8 cellular contexts compared by ENCODE assay signal in the genomic region with DNA sequence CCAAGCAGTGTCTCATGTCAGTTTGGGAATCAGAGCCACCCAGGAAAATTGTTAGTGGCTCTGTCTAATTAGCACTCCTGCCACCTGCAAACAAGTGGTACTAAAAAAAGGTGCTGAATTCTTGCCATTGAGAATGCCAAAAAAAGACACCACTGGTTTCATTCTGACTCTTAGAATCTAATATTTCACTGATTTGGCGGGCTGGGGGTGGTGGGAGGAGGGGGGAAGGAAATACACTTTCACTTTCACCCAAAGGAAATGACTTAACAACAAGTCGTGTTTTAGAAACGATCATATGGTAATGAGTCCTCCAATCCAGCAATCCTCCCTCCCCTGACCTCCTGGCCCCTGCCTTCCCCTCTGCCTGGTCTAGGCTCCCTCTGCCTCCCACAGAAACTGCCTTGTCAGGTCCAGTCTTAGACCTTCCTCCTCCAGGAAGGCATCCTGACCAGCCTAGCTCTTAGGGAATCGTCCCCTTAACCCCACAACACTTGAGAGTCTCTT. TPM values are rescaled to one million over a fixed set of nuclear protein-coding genes. Genes with fewer than 3 reads are reported as not detected.
DNase-seq lines count a peak whose midpoint lies in the region; ATAC-seq and TF ChIP-seq lines count a peak whose summit lies in the region.

No MANE protein-coding gene starts in this region.

- H3K4me3 Mint-ChIP-seq in activated naive CD4-positive, alpha-beta T cell treated with anti-CD3 and anti-CD28 coated beads for 36 hours = peak overlapping the region; percentile 68
- H3K4me3 Mint-ChIP-seq in osteocyte (ENCODE audit: unreplicated experiment) = no peak overlapping the region

- H3K27me3 Mint-ChIP-seq in activated naive CD4-positive, alpha-beta T cell treated with anti-CD3 and anti-CD28 coated beads for 36 hours (ENCODE audit: low read depth) = peaks cover 12% of the 10 kb centered on the region
- peaks cover 13% of the 10 kb centered on the region for H3K27me3 Mint-ChIP-seq in osteocyte (ENCODE audit: unreplicated experiment)

- H3K36me3 Mint-ChIP-seq in activated naive CD4-positive, alpha-beta T cell treated with anti-CD3 and anti-CD28 coated beads for 36 hours (ENCODE audit: low read depth) = no peaks in the 10 kb centered on the region
- no peaks in the 10 kb centered on the region for H3K36me3 Mint-ChIP-seq in osteocyte (ENCODE audit: unreplicated experiment)

- peaks cover 25% of the 10 kb centered on the region for H3K4me1 Mint-ChIP-seq in activated naive CD4-positive, alpha-beta T cell treated with anti-CD3 and anti-CD28 coated beads for 36 hours (ENCODE audit: low read depth)
- H3K4me1 Mint-ChIP-seq in osteocyte (ENCODE audit: unreplicated experiment) = peaks cover 12% of the 10 kb centered on the region

- no peaks in the 10 kb centered on the region for H3K9me3 Mint-ChIP-seq in activated naive CD4-positive, alpha-beta T cell treated with anti-CD3 and anti-CD28 coated beads for 36 hours
- H3K9me3 Mint-ChIP-seq in osteocyte (ENCODE audit: unreplicated experiment) = no peaks in the 10 kb centered on the region

- peak; percentile 41 for ATAC-seq in GM21528 (IDR thresholded peaks at IDR 0.05; ENCODE audit: low FRiP score, unreplicated experiment)

- CTCF ChIA-PET in activated naive CD4-positive, alpha-beta T cell treated with anti-CD3 and anti-CD28 coated beads for 36 hours (lab: Charles Lee) = no interaction called here

- no peak for TF ChIP-seq CTCF in osteocyte (IDR thresholded peaks at IDR 0.05)

- peak overlapping the region; percentile 90 for H3K27ac Mint-ChIP-seq in activated naive CD4-positive, alpha-beta T cell treated with anti-CD3 and anti-CD28 coated beads for 36 hours
- H3K27ac Mint-ChIP-seq in osteocyte (ENCODE audit: unreplicated experiment) = peak overlapping the region; percentile 39

- H3K27ac ChIP-seq in substantia nigra (ENCODE audit: low read depth, low read length, poor library complexity, severe bottlenecking) = no peak overlapping the region

- intact Hi-C loops in activated naive CD4-positive, alpha-beta T cell treated with anti-CD3 and anti-CD28 coated beads for 36 hours (cut with micrococcal nuclease) = loop anchor here (1.0 to 5.0 kb wide), 5 partner anchors 56 to 696 kb away; partner anchors contain the start of genes ATAD2B, SF3B6 and WDCP

- peak; percentile 33 for DNase-seq in DMS153 (lab: John Stamatoyannopoulos, UW)
- peak; percentile 23 for DNase-seq in LHCN-M2 (ENCODE audit: low read depth)
- peak; percentile 84 for DNase-seq in activated naive CD4-positive, alpha-beta T cell treated with anti-CD3 and anti-CD28 coated beads for 36 hours
- DNase-seq in osteocyte (ENCODE audit: extremely low spot score, unreplicated experiment) = no peak
- DNase-seq in NCI-H524 treated with DMSO at 0.1 percent for 48 hours (lab: John Stamatoyannopoulos, UW) = no peak
- no peak for DNase-seq in substantia nigra (lab: John Stamatoyannopoulos, UW)
- no peak for DNase-seq in activated gamma-delta T cell treated with Interleukin-2 at 50 U/mL for 16 hours

RNA-seq across cellular contexts. Expression of gene KLHL29, which starts 4.4 kb away (rescaled TPM):
- total RNA-seq in LHCN-M2 (2014; rRNA removed) (3.2 and 5.2 TPM in 2 replicates), osteocyte (5.0 and 5.2 TPM in 2 replicates)
- polyA plus RNA-seq in LHCN-M2 (2012) = 1.8 TPM
- 1 to 10 TPM; 2.4 to 2.9 TPM for total RNA-seq in activated naive CD4-positive, alpha-beta T cell treated with anti-CD3 and anti-CD28 coated beads for 36 hours

Comparison
In these comparisons a context has a peak if more than half of its experiments do, and no peak if none do; other contexts are left out.
1. DNase-seq: peak in DMS153 (single experiment), LHCN-M2 (single experiment) and activated naive CD4-positive, alpha-beta T cell treated with anti-CD3 and anti-CD28 coated beads for 36 hours (single experiment); none in osteocyte (single experiment), NCI-H524 treated with DMSO at 0.1 percent for 48 hours (single experiment), substantia nigra (0 of 49) and activated gamma-delta T cell treated with Interleukin-2 at 50 U/mL for 16 hours (single experiment).